ENCODE assay signal across 11 cellular contexts in genomic region chr12:3533703-3534386, GRCh38. TPM values are rescaled to one million over a fixed set of nuclear protein-coding genes. Genes with fewer than 3 reads are reported as not detected.
A peak's percentile ranks its signal among the peaks of the same experiment; 100 is the strongest.
DNase-seq lines count a peak whose midpoint lies in the region; ATAC-seq and TF ChIP-seq lines count a peak whose summit lies in the region.
"Had no signal": no experiment of that assay in that cellular context is flagged by ENCODE, and none has a peak within 500 bp of the region (broad histone marks: within the 10 kb centered on the region; RNA-seq: fewer than 3 reads in every experiment).

No MANE protein-coding gene starts in this region.

- H3K36me3 ChIP-seq in PC-3 (ENCODE audit: low read depth, low read length) (no peaks in the 10 kb centered on the region), left ventricle myocardium inferior (no peaks in the 10 kb centered on the region), upper lobe of left lung (no peaks in the 10 kb centered on the region)

- H3K4me1 ChIP-seq in PC-3 (ENCODE audit: insufficient read depth, low read length) (no peaks in the 10 kb centered on the region), left ventricle myocardium inferior (peaks cover 56% of the 10 kb centered on the region), upper lobe of left lung (peaks cover 0 to 12% (median 10%) of the 10 kb centered on the region in 4 donors)

- 51 to 54% methylated on average over 8 of the region's 8 CpGs for WGBS in upper lobe of left lung, 2 donors

- H3K27me3 ChIP-seq in PC-3 (ENCODE audit: low read length) (peaks cover 9% of the 10 kb centered on the region), left ventricle myocardium inferior (ENCODE audit: low read depth) (no peaks in the 10 kb centered on the region), upper lobe of left lung (no peaks in the 10 kb centered on the region)

- TF ChIP-seq EP300 in upper lobe of left lung (IDR thresholded peaks at IDR 0.05) = no peak

- H3K4me2 ChIP-seq in PC-3 (ENCODE audit: low read length) = no peak overlapping the region

- ATAC-seq in PC-3 = no peak
- ATAC-seq in upper lobe of left lung (ENCODE audit: low FRiP score in 2 of 2) = peak; percentile 7 to 20
- ATAC-seq in HG03520 (IDR thresholded peaks at IDR 0.05; ENCODE audit: unreplicated experiment) = no peak

- intact Hi-C loops in PC-3 (cut with micrococcal nuclease) (no loop called here), left ventricle myocardium inferior (cut with micrococcal nuclease) (no loop called here)

- no peaks in the 10 kb centered on the region for H4K20me1 ChIP-seq in PC-3 (ENCODE audit: low read length)

- no peak overlapping the region for H2AFZ ChIP-seq in PC-3 (ENCODE audit: low read length)

- DNase-seq in NCI-H128 (lab: John Stamatoyannopoulos, UW; ENCODE audit: unreplicated experiment) (peak; percentile 90), PC-3 (peak; percentile 13), left ventricle myocardium inferior (peak; percentile 59), upper lobe of left lung (peak; percentile 27 to 51), ureter (ENCODE audit: low spot score) (no peak), AG08396 (ENCODE audit: low spot score) (no peak)
- DNase-seq: activated naive CD4-positive, alpha-beta T cell; IMR-90 had no signal

- BruUV-seq in PC-3 (replicated peaks; lab: Mats Ljungman, UMichigan) = no TSS peak

- TF ChIP-seq CTCF in PC-3 (conservative IDR thresholded peaks at IDR 0.05; ENCODE audit: low read depth, low read length) = no peak
- peak; percentile 50 for TF ChIP-seq CTCF in left ventricle myocardium inferior (IDR thresholded peaks at IDR 0.05; ENCODE audit: borderline replicate concordance)
- no peak for TF ChIP-seq CTCF in upper lobe of left lung (IDR thresholded peaks at IDR 0.05)

- POLR2A ChIA-PET in PC-3 (lab: Charles Lee; ENCODE audit: unreplicated experiment) = no interaction called here

- H3K27ac ChIP-seq in PC-3 (ENCODE audit: low read length) = no peak overlapping the region
- peak overlapping the region; percentile 85 for H3K27ac ChIP-seq in left ventricle myocardium inferior (replicated peaks)
- H3K27ac ChIP-seq in upper lobe of left lung = no peak overlapping the region

- no peak for TF ChIP-seq POLR2A in upper lobe of left lung (IDR thresholded peaks at IDR 0.05)

- H3K4me3 ChIP-seq in PC-3 (ENCODE audit: low read length) (no peak overlapping the region), left ventricle myocardium inferior (no peak overlapping the region), upper lobe of left lung (no peak overlapping the region)

- no peaks in the 10 kb centered on the region for H3K9me3 ChIP-seq in PC-3 (ENCODE audit: low read length)
- no peaks in the 10 kb centered on the region for H3K9me3 ChIP-seq in left ventricle myocardium inferior (replicated peaks)
- H3K9me3 ChIP-seq in upper lobe of left lung = no peaks in the 10 kb centered on the region

- CTCF ChIA-PET in PC-3 (lab: Charles Lee) = interaction anchor here (0.5 to 0.6 kb wide), 2 partner anchors 121 to 226 kb away, joined by 3 to 4 read pairs; no protein-coding TSS in a partner anchor

- H3F3A ChIP-seq in PC-3 (ENCODE audit: low read length, unreplicated experiment) = no peaks in the 10 kb centered on the region

- H3K79me2 ChIP-seq in PC-3 (ENCODE audit: low read length) = no peaks in the 10 kb centered on the region

- H3K9ac ChIP-seq in PC-3 (ENCODE audit: low read length) = no peak overlapping the region

- no peaks in the 10 kb centered on the region for H3K9me2 ChIP-seq in PC-3 (replicated peaks; ENCODE audit: low read length)

RNA-seq across cellular contexts. Expression of gene PRMT8, which starts 42.8 kb away (rescaled TPM):
- not detected in 2 replicates for total RNA-seq in PC-3 (2014; rRNA removed)
- 0.14 TPM for total RNA-seq in left ventricle myocardium inferior
- 1 to 10 TPM in 3 of 6 donors, under 1 TPM in 3; 0.20 to 4.2 (median 1.7) TPM for total RNA-seq in upper lobe of left lung
- total RNA-seq in ureter = not detected
- total RNA-seq: IMR-90; natural killer cell treated with Interleukin-12 subunit alpha and Interleukin-12 subunit beta and Interleukin-15 and Interleukin-18, amount 100 ng/mL, for 72 hours; T-helper 2 cell treated with Interferon-gamma antibody and Interleukin-4, amounts not matched to agents 100 ng/mL and 5 ng/mL, for 36 hours had no signal

Comparison
In these comparisons a context has a peak if more than half of its experiments do, and no peak if none do; other contexts are left out.
1. DNase-seq: peak in NCI-H128 (single experiment), PC-3 (single experiment), left ventricle myocardium inferior (single experiment) and upper lobe of left lung (2 of 2); none in ureter (single experiment) and AG08396 (single experiment).
2. ATAC-seq: peak in upper lobe of left lung (2 of 2); none in PC-3 (single experiment) and HG03520 (single experiment).